ENCODE assay signal across 9 cellular contexts in the genomic region with DNA sequence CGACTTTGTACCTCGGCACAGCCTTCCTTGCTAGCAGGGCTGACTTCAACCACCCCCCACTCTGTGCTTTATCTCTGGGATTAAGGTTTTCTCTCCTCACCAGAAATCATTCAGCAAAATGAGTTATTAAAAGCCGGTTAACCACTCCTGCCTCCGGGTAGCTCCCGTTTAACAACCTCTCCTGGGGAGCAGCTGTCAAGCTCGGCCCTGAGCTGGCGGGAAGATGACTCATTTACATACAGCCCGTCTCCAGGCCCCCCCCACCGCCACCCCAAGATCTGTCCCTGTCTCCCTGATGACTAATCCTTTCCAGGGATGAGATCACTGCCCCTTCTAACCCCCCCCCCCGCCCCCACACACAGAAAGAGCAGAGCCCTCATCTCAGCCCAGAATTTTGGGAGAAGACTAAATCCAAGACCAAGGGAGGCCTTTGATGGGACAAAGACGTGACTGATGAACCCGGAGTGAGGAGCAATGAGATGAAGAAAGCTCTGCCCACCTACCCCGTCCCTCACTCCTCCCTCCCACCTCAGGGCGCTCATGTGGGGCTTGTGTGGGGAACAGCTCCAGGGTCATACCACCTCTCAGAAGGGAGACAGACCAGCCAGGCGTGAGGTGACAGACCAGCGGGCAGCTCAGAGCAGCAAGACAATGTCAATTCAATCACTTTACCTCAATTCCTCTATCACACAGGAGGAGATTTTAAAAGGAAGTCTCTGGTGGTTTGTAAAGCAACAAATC. TPM values are rescaled to one million over a fixed set of nuclear protein-coding genes. Genes with fewer than 3 reads are reported as not detected.
A peak's percentile ranks its signal among the peaks of the same experiment; 100 is the strongest.
DNase-seq lines count a peak whose midpoint lies in the region; ATAC-seq and FAIRE-seq lines count a peak whose summit lies in the region.
"Had no signal": no experiment of that assay in that cellular context is flagged by ENCODE, and none has a peak within 500 bp of the region (broad histone marks: within the 10 kb centered on the region; RNA-seq: fewer than 3 reads in every experiment).

No MANE protein-coding gene starts in this region.

- FAIRE-seq in HTR-8/SVneo (lab: Jason Lieb, UNC): peak; percentile 97

- peak overlapping the region; percentile 30 for H3K27ac Mint-ChIP-seq in activated T-helper 17 cell treated with anti-CD3 and anti-CD28 coated beads, Interleukin-2, amount 50 U/mL, for 72 hours
- no peak overlapping the region for H3K27ac Mint-ChIP-seq in T-helper 17 cell

- ATAC-seq in activated T-helper 17 cell treated with anti-CD3 and anti-CD28 coated beads, Interleukin-2, amount 50 U/mL, for 72 hours (replicated peaks): peak; percentile 65
- no peak for ATAC-seq in T-helper 17 cell
- no peak for ATAC-seq in GM19467 (IDR thresholded peaks at IDR 0.05; ENCODE audit: unreplicated experiment)

- no peaks in the 10 kb centered on the region for H3K36me3 Mint-ChIP-seq in activated T-helper 17 cell treated with anti-CD3 and anti-CD28 coated beads, Interleukin-2, amount 50 U/mL, for 72 hours (ENCODE audit: low read depth)
- H3K36me3 Mint-ChIP-seq in T-helper 17 cell (ENCODE audit: low read depth): no peaks in the 10 kb centered on the region

- no peaks in the 10 kb centered on the region for H3K9me3 Mint-ChIP-seq in activated T-helper 17 cell treated with anti-CD3 and anti-CD28 coated beads, Interleukin-2, amount 50 U/mL, for 72 hours

- H3K4me3 Mint-ChIP-seq in activated T-helper 17 cell treated with anti-CD3 and anti-CD28 coated beads, Interleukin-2, amount 50 U/mL, for 72 hours: no peak overlapping the region
- H3K4me3 Mint-ChIP-seq in T-helper 17 cell: no peak overlapping the region

- no peaks in the 10 kb centered on the region for H3K9me3 ChIP-seq in T-helper 17 cell (ENCODE audit: control insufficient read depth, low read length, poor library complexity, severe bottlenecking)

- DNase-seq in COLO829 (ENCODE audit: low spot score) (peak; percentile 10), HTR-8/SVneo (ENCODE audit: insufficient read length, low spot score) (peak; percentile 94), kidney tubule cell (ENCODE audit: low spot score) (peak; percentile 85), T-helper 17 cell (no peak), hippocampal formation (lab: John Stamatoyannopoulos, UW) (no peak)
- DNase-seq in stimulated activated CD4-positive, alpha-beta T cell treated with anti-CD3 and anti-CD28 coated beads, Interleukin-4, amount 100 ng/mL, for 24 hours: no peak
- DNase-seq: NCI-H446 had no signal

- peaks cover 9% of the 10 kb centered on the region for H3K27me3 Mint-ChIP-seq in activated T-helper 17 cell treated with anti-CD3 and anti-CD28 coated beads, Interleukin-2, amount 50 U/mL, for 72 hours
- peaks cover 30% of the 10 kb centered on the region for H3K27me3 Mint-ChIP-seq in T-helper 17 cell

- H3K4me1 Mint-ChIP-seq in activated T-helper 17 cell treated with anti-CD3 and anti-CD28 coated beads, Interleukin-2, amount 50 U/mL, for 72 hours: peaks cover 5% of the 10 kb centered on the region
- H3K4me1 Mint-ChIP-seq in T-helper 17 cell: peaks cover 7% of the 10 kb centered on the region

RNA-seq across cellular contexts. Expression of a gene that starts 36.4 kb away (rescaled TPM):
- total RNA-seq in activated T-helper 17 cell treated with anti-CD3 and anti-CD28 coated beads, Interleukin-2, amount 50 U/mL, for 72 hours: under 1 TPM; 0.24 TPM
- under 1 TPM; 0.17 to 0.26 TPM for total RNA-seq in T-helper 17 cell

Comparison
In these comparisons a context has a peak if more than half of its experiments do, and no peak if none do; other contexts are left out.
1. DNase-seq: peak in COLO829 (single experiment), HTR-8/SVneo (single experiment) and kidney tubule cell (single experiment); none in T-helper 17 cell (0 of 3), hippocampal formation (0 of 2) and stimulated activated CD4-positive, alpha-beta T cell treated with anti-CD3 and anti-CD28 coated beads, Interleukin-4, amount 100 ng/mL, for 24 hours (single experiment).